ENCODE assay signal across 15 cellular contexts in the genomic region with DNA sequence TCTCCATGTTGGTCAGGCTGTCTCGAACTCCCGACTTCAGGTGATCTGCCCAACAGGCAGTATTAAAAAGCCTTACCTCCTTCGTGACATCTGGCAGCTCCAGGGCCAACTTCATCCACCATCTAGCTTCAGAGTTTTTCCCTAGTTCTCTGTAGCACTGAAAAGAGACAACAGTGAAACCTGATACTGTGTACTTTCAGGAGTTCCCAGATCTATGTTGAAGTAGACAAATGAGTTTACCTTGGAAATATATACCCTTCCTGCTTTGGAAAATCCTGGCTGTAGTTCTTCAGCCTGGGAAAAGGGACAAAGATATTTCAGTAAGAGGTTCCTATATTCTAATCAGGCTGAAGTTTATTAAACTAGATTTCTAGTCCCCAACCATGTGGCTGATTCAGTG. TPM values are rescaled to one million over a fixed set of nuclear protein-coding genes. Genes with fewer than 3 reads are reported as not detected.
"Had no signal": no experiment of that assay in that cellular context is flagged by ENCODE, and none has a peak within 500 bp of the region (broad histone marks: within the 10 kb centered on the region; RNA-seq: fewer than 3 reads in every experiment).

No MANE protein-coding gene starts in this region.

- H3K4me1 Mint-ChIP-seq: activated B cell treated with CpG ODN at 0.5 μM for 24 hours; activated CD4-positive, alpha-beta T cell treated with anti-CD3 and anti-CD28 coated beads, Interleukin-2, amount 10 ng/mL, durations not matched to agents 24 days and 14 days; activated T-helper 17 cell treated with anti-CD3 and anti-CD28 coated beads, Interleukin-2, amount 50 U/mL, for 72 hours; nephron had no signal

- H3K27ac ChIP-seq: adrenal gland, coronary artery, gastrocnemius medialis, left ventricle myocardium inferior had no signal

- H3K4me1 ChIP-seq: adrenal gland, left ventricle myocardium inferior had no signal

- H3K9me3 Mint-ChIP-seq: activated B cell treated with CpG ODN at 0.5 μM for 24 hours; activated CD4-positive, alpha-beta T cell treated with anti-CD3 and anti-CD28 coated beads, Interleukin-2, amount 10 ng/mL, durations not matched to agents 24 days and 14 days; activated T-helper 17 cell treated with anti-CD3 and anti-CD28 coated beads, Interleukin-2, amount 50 U/mL, for 72 hours; nephron had no signal

- H3K27me3 ChIP-seq: adrenal gland, gastrocnemius medialis had no signal

- H3K27ac Mint-ChIP-seq: activated B cell treated with CpG ODN at 0.5 μM for 24 hours; activated CD4-positive, alpha-beta T cell treated with anti-CD3 and anti-CD28 coated beads, Interleukin-2, amount 10 ng/mL, durations not matched to agents 24 days and 14 days; nephron had no signal

- H3K9me3 ChIP-seq: adrenal gland, gastrocnemius medialis, left ventricle myocardium inferior had no signal

- H3K27me3 Mint-ChIP-seq: activated B cell treated with CpG ODN at 0.5 μM for 24 hours; activated CD4-positive, alpha-beta T cell treated with anti-CD3 and anti-CD28 coated beads, Interleukin-2, amount 10 ng/mL, durations not matched to agents 24 days and 14 days; activated T-helper 17 cell treated with anti-CD3 and anti-CD28 coated beads, Interleukin-2, amount 50 U/mL, for 72 hours had no signal

- H3K4me3 Mint-ChIP-seq: activated B cell treated with CpG ODN at 0.5 μM for 24 hours; activated CD4-positive, alpha-beta T cell treated with anti-CD3 and anti-CD28 coated beads, Interleukin-2, amount 10 ng/mL, durations not matched to agents 24 days and 14 days; activated T-helper 17 cell treated with anti-CD3 and anti-CD28 coated beads, Interleukin-2, amount 50 U/mL, for 72 hours; nephron had no signal

- DNase-seq: activated B cell treated with CpG ODN at 0.5 μM for 24 hours; activated CD4-positive, alpha-beta T cell treated with anti-CD3 and anti-CD28 coated beads, Interleukin-2, amount 10 ng/mL, durations not matched to agents 24 days and 14 days; activated naive CD4-positive, alpha-beta T cell treated with anti-CD3 and anti-CD28 coated beads, Interleukin-2, amount 50 U/mL, for 16 hours; caudate nucleus; effector CD4-positive, alpha-beta T cell; gastrocnemius medialis; left ventricle myocardium inferior; mesenchymal stem cell; stimulated activated CD4-positive, alpha-beta T cell treated with anti-CD3 and anti-CD28 coated beads, Interleukin-2, amount 100 ng/mL, for 48 hours; stimulated activated naive CD8-positive, alpha-beta T cell treated with anti-CD3 and anti-CD28 coated beads, Interleukin-15, Interleukin-2, amounts not matched to agents 100 U/mL and 50 U/mL, for 24 hours had no signal

- H3K4me3 ChIP-seq: adrenal gland, coronary artery, gastrocnemius medialis, left ventricle myocardium inferior had no signal

RNA-seq across cellular contexts. Expression of a gene that starts 32.7 kb away (rescaled TPM):
- total RNA-seq: temporal lobe had no signal
